In genomic region chr12:119061208-119061796, GRCh38 we compare ENCODE assay signal across 9 cellular contexts.
DNase-seq lines count a peak whose midpoint lies in the region; FAIRE-seq and TF ChIP-seq lines count a peak whose summit lies in the region.
"Had no signal": no experiment of that assay in that cellular context is flagged by ENCODE, and none has a peak within 500 bp of the region (broad histone marks: within the 10 kb centered on the region; RNA-seq: fewer than 3 reads in every experiment).

No MANE protein-coding gene starts in this region.

- no peak overlapping the region for H2BK12ac ChIP-seq in trophoblast cell (ENCODE audit: low read length)

- CTCF ChIA-PET in endothelial cell of umbilical vein (lab: Charles Lee): no interaction called here

- H2AK5ac ChIP-seq in trophoblast cell (ENCODE audit: low read length): no peak overlapping the region

- TF ChIP-seq CTCF in endothelial cell of umbilical vein (IDR thresholded peaks at IDR 0.05; ENCODE audit: extremely low read depth in 1 of 2, insufficient read depth in 1 of 2, low read depth in 1 of 2, low read length in 2 of 2): no peak

- no peak for TF ChIP-seq POLR2A in endothelial cell of umbilical vein (IDR thresholded peaks at IDR 0.05; ENCODE audit: low read depth, low read length)

- H3K9me1 ChIP-seq in endothelial cell of umbilical vein (replicated peaks; ENCODE audit: control insufficient read depth, extremely low read depth, insufficient read depth, low read length): no peaks in the 10 kb centered on the region

- no peak overlapping the region for H2BK120ac ChIP-seq in trophoblast cell (ENCODE audit: insufficient read depth, low read length, poor library complexity)

- H3K27ac ChIP-seq in endothelial cell of umbilical vein (ENCODE audit: insufficient read depth, low read depth, low read length) (no peak overlapping the region), trophoblast cell (ENCODE audit: low read depth, low read length) (no peak overlapping the region)
- H3K27ac ChIP-seq: C4-2B had no signal

- no peaks in the 10 kb centered on the region for H4K20me1 ChIP-seq in endothelial cell of umbilical vein (replicated peaks; ENCODE audit: control insufficient read depth, extremely low read depth, insufficient read depth, low read length)

- H3K27me3 ChIP-seq in endothelial cell of umbilical vein (ENCODE audit: control insufficient read depth in 2 of 2, insufficient read depth in 2 of 2, low read length in 2 of 2) (no peaks in the 10 kb centered on the region), trophoblast cell (ENCODE audit: insufficient read depth, low read length) (no peaks in the 10 kb centered on the region)

- WGBS in trophoblast cell (ENCODE audit: extremely low coverage, insufficient coverage, insufficient read length): no CpG with 5 or more reads among the region's 10 CpGs

- H4K8ac ChIP-seq in trophoblast cell (ENCODE audit: low read depth, low read length): no peak overlapping the region

- no peaks in the 10 kb centered on the region for H3K79me1 ChIP-seq in trophoblast cell (ENCODE audit: low read length)

- H3K4me3 ChIP-seq in endothelial cell of umbilical vein (replicated peaks in 1 of 3; ENCODE audit: insufficient read depth in 1 of 3, low read depth in 1 of 3, low read length in 3 of 3) (no peak overlapping the region), trophoblast cell (ENCODE audit: low read depth, low read length) (no peak overlapping the region)

- no peak overlapping the region for H2BK5ac ChIP-seq in trophoblast cell (ENCODE audit: low read depth, low read length, poor library complexity)

- H4K12ac ChIP-seq in trophoblast cell (ENCODE audit: low read depth, low read length): no peak overlapping the region

- no peak overlapping the region for H4K91ac ChIP-seq in trophoblast cell (ENCODE audit: low read depth, low read length)

- no peak overlapping the region for H3K23ac ChIP-seq in trophoblast cell (ENCODE audit: low read length)

- POLR2A ChIA-PET in endothelial cell of umbilical vein (lab: Charles Lee): no interaction called here

- H3K9ac ChIP-seq in endothelial cell of umbilical vein (replicated peaks; ENCODE audit: extremely low read depth, insufficient read depth, low read length): no peak overlapping the region
- H3K9ac ChIP-seq in trophoblast cell (ENCODE audit: low read length): no peak overlapping the region

- H3K4me2 ChIP-seq in endothelial cell of umbilical vein (ENCODE audit: insufficient read depth, low read length) (no peak overlapping the region), trophoblast cell (ENCODE audit: low read length) (no peak overlapping the region)

- H3K14ac ChIP-seq in trophoblast cell (ENCODE audit: low read length): no peak overlapping the region

- H3K36me3 ChIP-seq in endothelial cell of umbilical vein (ENCODE audit: control insufficient read depth in 2 of 2, extremely low read depth in 1 of 2, insufficient read depth in 2 of 2, low read length in 2 of 2) (no peaks in the 10 kb centered on the region), trophoblast cell (ENCODE audit: control insufficient read depth in 1 of 2, insufficient read depth in 2 of 2, low read length in 2 of 2) (no peaks in the 10 kb centered on the region)

- H3K79me2 ChIP-seq in endothelial cell of umbilical vein (ENCODE audit: control insufficient read depth, insufficient read depth, low read length) (no peaks in the 10 kb centered on the region), trophoblast cell (ENCODE audit: control insufficient read depth, insufficient read depth, low read length, poor library complexity) (no peaks in the 10 kb centered on the region)

- FAIRE-seq in endothelial cell of umbilical vein (lab: Jason Lieb, UNC): no peak

- no peak overlapping the region for H3K4ac ChIP-seq in trophoblast cell (ENCODE audit: low read depth, low read length)

- H3K4me1 ChIP-seq in endothelial cell of umbilical vein (ENCODE audit: control insufficient read depth, extremely low read depth, insufficient read depth, low read length) (no peaks in the 10 kb centered on the region), trophoblast cell (ENCODE audit: control insufficient read depth in 1 of 2, insufficient read depth in 2 of 2, low read length in 2 of 2) (no peaks in the 10 kb centered on the region)

- no peaks in the 10 kb centered on the region for H3K9me3 ChIP-seq in endothelial cell of umbilical vein (replicated peaks; ENCODE audit: control insufficient read depth, insufficient read depth, low read length)
- no peaks in the 10 kb centered on the region for H3K9me3 ChIP-seq in trophoblast cell (ENCODE audit: insufficient read depth, low read depth, low read length)

- no peak overlapping the region for H3K18ac ChIP-seq in trophoblast cell (ENCODE audit: low read length)

- H2AFZ ChIP-seq in endothelial cell of umbilical vein (ENCODE audit: low read depth, low read length) (no peak overlapping the region), trophoblast cell (ENCODE audit: insufficient read depth, low read length, poor library complexity) (no peak overlapping the region)

- intact Hi-C loops in endothelial cell of umbilical vein (cut with micrococcal nuclease): no loop called here

- dilution Hi-C loops in endothelial cell of umbilical vein (cut with MboI; ENCODE audit: extremely low pct_ligation_motif_present, low sequenced_read_pairs): no loop called here

- no TSS peak for BruUV-seq in endothelial cell of umbilical vein (replicated peaks; lab: Mats Ljungman, UMichigan)

- peak; percentile 35 for DNase-seq in activated CD4-positive, alpha-beta T cell treated with anti-CD3 and anti-CD28 coated beads for 48 hours
- no peak for DNase-seq in activated CD4-positive, alpha-beta T cell treated with anti-CD3 and anti-CD28 coated beads, Interleukin-2, amount 50 U/mL, for 4 hours
- DNase-seq in RKO (ENCODE audit: low spot score) (peak; percentile 75), endothelial cell of umbilical vein (ENCODE audit: low read depth, low spot score) (peak; percentile 16), trophoblast cell (peak; percentile 29 to 77), NCI-H446 treated with DMSO at 0.1 percent for 48 hours (lab: John Stamatoyannopoulos, UW) (no peak), NCI-H524 (lab: John Stamatoyannopoulos, UW) (no peak), cerebellar nuclear complex (lab: John Stamatoyannopoulos, UW) (no peak)

TF ChIP-seq in endothelial cell of umbilical vein, 7 proteins besides CTCF, POLR2A, EP300 and RAD21:
- TF ChIP-seq FOS (IDR thresholded peaks at IDR 0.05; ENCODE audit: borderline replicate concordance, insufficient read depth, low read length) (peak; percentile 12), MYC (IDR thresholded peaks at IDR 0.05; ENCODE audit: low read depth, low read length) (no peak)

Comparison
In these comparisons a context has a peak if more than half of its experiments do, and no peak if none do; other contexts are left out.
1. DNase-seq: peak in activated CD4-positive, alpha-beta T cell treated with anti-CD3 and anti-CD28 coated beads for 48 hours (single experiment), RKO (single experiment), endothelial cell of umbilical vein (single experiment) and trophoblast cell (2 of 2); none in activated CD4-positive, alpha-beta T cell treated with anti-CD3 and anti-CD28 coated beads, Interleukin-2, amount 50 U/mL, for 4 hours (0 of 2), NCI-H446 treated with DMSO at 0.1 percent for 48 hours (single experiment), NCI-H524 (0 of 2) and cerebellar nuclear complex (0 of 2).